ENCODE assay signal across 15 cellular contexts in the genomic region with DNA sequence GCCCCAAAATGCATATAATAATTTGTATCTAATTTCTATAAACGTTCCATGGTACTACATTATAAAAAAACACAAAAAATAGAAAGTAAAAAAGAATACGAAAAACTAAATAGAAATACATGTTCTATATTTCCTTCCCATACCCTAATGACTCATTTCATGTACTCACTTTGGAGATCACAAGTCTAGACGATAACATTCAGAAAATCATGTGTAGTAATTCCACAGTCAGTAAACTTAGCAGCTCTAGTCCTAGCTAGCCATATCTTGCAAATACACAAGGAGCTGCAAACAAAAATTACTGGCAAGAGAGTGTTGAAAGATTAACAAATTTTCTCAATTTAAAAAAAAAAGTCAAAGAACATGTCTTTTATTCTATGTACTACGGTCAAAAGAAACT. TPM values are rescaled to one million over a fixed set of nuclear protein-coding genes. Genes with fewer than 3 reads are reported as not detected.
DNase-seq lines count a peak whose midpoint lies in the region; ATAC-seq, FAIRE-seq and TF ChIP-seq lines count a peak whose summit lies in the region.
"Had no signal": no experiment of that assay in that cellular context is flagged by ENCODE, and none has a peak within 500 bp of the region (broad histone marks: within the 10 kb centered on the region; RNA-seq: fewer than 3 reads in every experiment).

No MANE protein-coding gene starts in this region.

- H3K79me2 ChIP-seq in GM23248 (ENCODE audit: insufficient read depth), result peaks cover 34% of the 10 kb centered on the region
- peaks cover 28% of the 10 kb centered on the region for H3K79me2 ChIP-seq in hepatocyte

- no peaks in the 10 kb centered on the region for H3F3A ChIP-seq in GM23248 (ENCODE audit: insufficient read depth)

- H3K9ac ChIP-seq in GM23248, result no peak overlapping the region

- in situ Hi-C loops in GM23248 (cut with MboI), result no loop called here

- POLR2A ChIA-PET in activated naive CD8-positive, alpha-beta T cell treated with anti-CD3 and anti-CD28 coated beads, Interleukin-2, amount 10 ng/mL, durations not matched to agents 7 days and 5 days (lab: Charles Lee), result interaction anchor here (2.4 kb wide), 1 partner anchor 116 kb away, joined by 10 read pairs; the partner anchor contains the start of gene MCL1

- H3K9me3 ChIP-seq in GM23248 (ENCODE audit: low read depth), result no peaks in the 10 kb centered on the region
- no peaks in the 10 kb centered on the region for H3K9me3 ChIP-seq in hepatocyte (ENCODE audit: low read depth)
- H3K9me3 ChIP-seq: esophagus muscularis mucosa had no signal

- H3K9me3 Mint-ChIP-seq in activated naive CD8-positive, alpha-beta T cell treated with anti-CD3 and anti-CD28 coated beads, Interleukin-2, amount 10 ng/mL, durations not matched to agents 7 days and 5 days, result no peaks in the 10 kb centered on the region

- H3K4me3 ChIP-seq in GM23248 (no peak overlapping the region), hepatocyte (peak overlapping the region; percentile 38)

- peak overlapping the region; percentile 38 for H3K4me3 Mint-ChIP-seq in activated naive CD8-positive, alpha-beta T cell treated with anti-CD3 and anti-CD28 coated beads, Interleukin-2, amount 10 ng/mL, durations not matched to agents 7 days and 5 days

- H3K27me3 ChIP-seq in GM23248 (replicated peaks; ENCODE audit: insufficient read depth) (no peaks in the 10 kb centered on the region), hepatocyte (no peaks in the 10 kb centered on the region)
- H3K27me3 ChIP-seq: esophagus muscularis mucosa had no signal

- H3K27ac ChIP-seq in GM23248 (no peak overlapping the region), hepatocyte (no peak overlapping the region)
- H3K27ac ChIP-seq: C4-2B had no signal

- no peak for ATAC-seq in activated naive CD8-positive, alpha-beta T cell treated with anti-CD3 and anti-CD28 coated beads, Interleukin-2, amount 10 ng/mL, durations not matched to agents 7 days and 5 days (ENCODE audit: low read depth)
- no peak for ATAC-seq in GM18502 (IDR thresholded peaks at IDR 0.05; ENCODE audit: poor library complexity, unreplicated experiment)

- H3K4me1 ChIP-seq in GM23248 (ENCODE audit: insufficient read depth) (peaks cover 5% of the 10 kb centered on the region; the same call in 1 of the 2 replicates), hepatocyte (ENCODE audit: insufficient read depth) (no peaks in the 10 kb centered on the region)

- peak; percentile 34 for FAIRE-seq in A204.1 (lab: Jason Lieb, UNC)

- WGBS in GM23248 (ENCODE audit: low coverage in 1 of 2, low lambda C conversion rate in 2 of 2, missing lambda C conversion rate in 2 of 2), 2 experiments, result 71 to 76% methylated on average over 4 of the region's 4 CpGs
- 82% methylated on average over 4 of the region's 4 CpGs for WGBS in hepatocyte (ENCODE audit: low lambda C conversion rate, missing lambda C conversion rate)

- peaks cover 6% of the 10 kb centered on the region for H3K27me3 Mint-ChIP-seq in activated naive CD8-positive, alpha-beta T cell treated with anti-CD3 and anti-CD28 coated beads, Interleukin-2, amount 10 ng/mL, durations not matched to agents 7 days and 5 days

- no peak for TF ChIP-seq CTCF in hepatocyte (IDR thresholded peaks at IDR 0.05; ENCODE audit: poor library complexity)

- DNase-seq in GM23248 (peak; percentile 14), hepatocyte (ENCODE audit: low spot score) (no peak), NCI-H526 treated with DMSO at 0.1 percent for 48 hours (lab: John Stamatoyannopoulos, UW) (no peak), HUDEP-2 (lab: John Stamatoyannopoulos, UW; ENCODE audit: unreplicated experiment in 76 of 76) (no peak), globus pallidus (ENCODE audit: low spot score) (no peak)
- DNase-seq in activated naive CD8-positive, alpha-beta T cell treated with anti-CD3 and anti-CD28 coated beads, Interleukin-2, amount 10 ng/mL, durations not matched to agents 7 days and 5 days, result no peak
- DNase-seq: activated CD4-positive, alpha-beta T cell treated with anti-CD3 and anti-CD28 coated beads for 1 hour; NCI-H2171 treated with DMSO at 0.1 percent for 48 hours had no signal

- H3K36me3 ChIP-seq in GM23248 (ENCODE audit: low read depth), result peaks cover 22% of the 10 kb centered on the region; the same call in 1 of the 2 replicates
- H3K36me3 ChIP-seq in hepatocyte (replicated peaks; ENCODE audit: insufficient read depth, low read depth), result no peaks in the 10 kb centered on the region

- H4K20me1 ChIP-seq in GM23248 (ENCODE audit: insufficient read depth) (no peaks in the 10 kb centered on the region), hepatocyte (ENCODE audit: insufficient read depth, poor library complexity, severe bottlenecking) (no peaks in the 10 kb centered on the region)

- no peak overlapping the region for H2AFZ ChIP-seq in GM23248
- H2AFZ ChIP-seq in hepatocyte, result no peak overlapping the region

- H3K9me2 ChIP-seq in GM23248 (ENCODE audit: insufficient read depth), result no peaks in the 10 kb centered on the region
- H3K9me2 ChIP-seq in hepatocyte (replicated peaks; ENCODE audit: insufficient read depth), result no peaks in the 10 kb centered on the region

- H3K27ac Mint-ChIP-seq in activated naive CD8-positive, alpha-beta T cell treated with anti-CD3 and anti-CD28 coated beads, Interleukin-2, amount 10 ng/mL, durations not matched to agents 7 days and 5 days, result no peak overlapping the region

- peaks cover 19% of the 10 kb centered on the region for H3K4me1 Mint-ChIP-seq in activated naive CD8-positive, alpha-beta T cell treated with anti-CD3 and anti-CD28 coated beads, Interleukin-2, amount 10 ng/mL, durations not matched to agents 7 days and 5 days

- H3K4me2 ChIP-seq in GM23248 (ENCODE audit: unreplicated experiment) (peak overlapping the region; percentile 96), hepatocyte (peak overlapping the region; percentile 83)

- H3K36me3 Mint-ChIP-seq in activated naive CD8-positive, alpha-beta T cell treated with anti-CD3 and anti-CD28 coated beads, Interleukin-2, amount 10 ng/mL, durations not matched to agents 7 days and 5 days, result peaks cover 11% of the 10 kb centered on the region

RNA-seq across cellular contexts. Expression of gene GOLPH3L, which starts 1.4 kb away (rescaled TPM):
- 8.6 and 8.8 TPM in 2 replicates for total RNA-seq in GM23248 (2014; rRNA removed; shearing (Covaris generic))
- polyA plus RNA-seq in GM23248 (2016; fragmentation: Nextera tagmentation; extraction: Ambion mirVana) (23.2 and 23.9 TPM in 2 replicates), hepatocyte (15.5 and 21.8 TPM in 2 replicates)
- total RNA-seq in activated naive CD8-positive, alpha-beta T cell treated with anti-CD3 and anti-CD28 coated beads, Interleukin-2, amount 10 ng/mL, durations not matched to agents 7 days and 5 days, result 10 to 100 TPM; 22.2 to 22.6 TPM
- 20.8 and 36.7 TPM in 2 replicates for total RNA-seq in hepatocyte

RNA-seq across cellular contexts. Expression of gene HORMAD1, which starts 25.1 kb away (rescaled TPM):
- not detected in 2 replicates for total RNA-seq in GM23248 (2014; rRNA removed; shearing (Covaris generic))
- polyA plus RNA-seq in GM23248 (2016; fragmentation: Nextera tagmentation; extraction: Ambion mirVana) (not detected in 2 replicates), hepatocyte (not detected in 2 replicates)
- total RNA-seq in activated naive CD8-positive, alpha-beta T cell treated with anti-CD3 and anti-CD28 coated beads, Interleukin-2, amount 10 ng/mL, durations not matched to agents 7 days and 5 days, result under 1 TPM; 0.62 to 0.69 TPM
- 0.50 TPM in 1 of 2 replicates, not detected in the other for total RNA-seq in hepatocyte
- total RNA-seq: HT-29, pulmonary artery endothelial cell had no signal
- polyA plus RNA-seq: urinary bladder had no signal
